13 cellular contexts compared by ENCODE assay signal in genomic region chr2:61530365-61531148, GRCh38. TPM values are rescaled to one million over a fixed set of nuclear protein-coding genes. Genes with fewer than 3 reads are reported as not detected.
DNase-seq lines count a peak whose midpoint lies in the region; ATAC-seq and TF ChIP-seq lines count a peak whose summit lies in the region.
"Had no signal": no experiment of that assay in that cellular context is flagged by ENCODE, and none has a peak within 500 bp of the region (broad histone marks: within the 10 kb centered on the region; RNA-seq: fewer than 3 reads in every experiment).

No MANE protein-coding gene starts in this region.

- H3K36me3 Mint-ChIP-seq in stimulated activated naive CD8-positive, alpha-beta T cell treated with anti-CD3 and anti-CD28 coated beads, Interleukin-15, Interleukin-2, amounts not matched to agents 100 ng/mL and 50 ng/mL, for 24 hours (ENCODE audit: low read depth) = peaks cover 66% of the 10 kb centered on the region
- no peaks in the 10 kb centered on the region for H3K36me3 Mint-ChIP-seq in immature natural killer cell

- H3K27ac Mint-ChIP-seq in stimulated activated naive CD8-positive, alpha-beta T cell treated with anti-CD3 and anti-CD28 coated beads, Interleukin-15, Interleukin-2, amounts not matched to agents 100 ng/mL and 50 ng/mL, for 24 hours = peak overlapping the region; percentile 45
- H3K27ac Mint-ChIP-seq in stimulated activated naive CD8-positive, alpha-beta T cell treated with anti-CD3 and anti-CD28 coated beads, Interleukin-15, amount 100 ng/mL, for 72 hours = peak overlapping the region in 1 of 2 donors; percentile 46
- peak overlapping the region; percentile 1 to 78 (median 54) for H3K27ac Mint-ChIP-seq in immature natural killer cell

- no peak overlapping the region for H3K4me3 Mint-ChIP-seq in stimulated activated naive CD8-positive, alpha-beta T cell treated with anti-CD3 and anti-CD28 coated beads, Interleukin-15, Interleukin-2, amounts not matched to agents 100 ng/mL and 50 ng/mL, for 24 hours
- H3K4me3 Mint-ChIP-seq in stimulated activated naive CD8-positive, alpha-beta T cell treated with anti-CD3 and anti-CD28 coated beads, Interleukin-15, amount 100 ng/mL, for 72 hours = no peak overlapping the region
- H3K4me3 Mint-ChIP-seq in immature natural killer cell = peak overlapping the region in 1 of 5 donors; percentile 29

- H3K27me3 Mint-ChIP-seq in stimulated activated naive CD8-positive, alpha-beta T cell treated with anti-CD3 and anti-CD28 coated beads, Interleukin-15, Interleukin-2, amounts not matched to agents 100 ng/mL and 50 ng/mL, for 24 hours = no peaks in the 10 kb centered on the region
- no peaks in the 10 kb centered on the region for H3K27me3 Mint-ChIP-seq in stimulated activated naive CD8-positive, alpha-beta T cell treated with anti-CD3 and anti-CD28 coated beads, Interleukin-15, amount 100 ng/mL, for 72 hours
- H3K27me3 Mint-ChIP-seq in immature natural killer cell (ENCODE audit: low read depth in 3 of 3) = peaks cover 0 to 1% (median 0%) of the 10 kb centered on the region in 3 donors

- H3K9me3 Mint-ChIP-seq in stimulated activated naive CD8-positive, alpha-beta T cell treated with anti-CD3 and anti-CD28 coated beads, Interleukin-15, Interleukin-2, amounts not matched to agents 100 ng/mL and 50 ng/mL, for 24 hours = no peaks in the 10 kb centered on the region
- no peaks in the 10 kb centered on the region for H3K9me3 Mint-ChIP-seq in stimulated activated naive CD8-positive, alpha-beta T cell treated with anti-CD3 and anti-CD28 coated beads, Interleukin-15, amount 100 ng/mL, for 72 hours
- H3K9me3 Mint-ChIP-seq in immature natural killer cell = no peaks in the 10 kb centered on the region

- no peak for ATAC-seq in stimulated activated naive CD8-positive, alpha-beta T cell treated with anti-CD3 and anti-CD28 coated beads, Interleukin-15, amount 100 ng/mL, for 72 hours
- ATAC-seq in SK-N-SH treated with all-trans-retinoic acid at 6 μM for 48 hours (peak; percentile 28; the same call in 2 of the 3 replicates), HG02588 (IDR thresholded peaks at IDR 0.05; ENCODE audit: unreplicated experiment) (no peak), HG03442 (IDR thresholded peaks at IDR 0.05; ENCODE audit: unreplicated experiment) (no peak)

- DNase-seq in stimulated activated naive CD8-positive, alpha-beta T cell treated with anti-CD3 and anti-CD28 coated beads, Interleukin-15, amount 100 ng/mL, for 72 hours = no peak
- DNase-seq in immature natural killer cell (no peak), ecto neural progenitor cell (ENCODE audit: low spot score) (no peak), amniotic stem cell (lab: John Stamatoyannopoulos, UW) (no peak)
- DNase-seq: EL; midbrain; NCI-H146; NCI-H524; stimulated activated CD4-positive, alpha-beta T cell treated with anti-CD3 and anti-CD28 coated beads, Interleukin-4, amount 100 ng/mL, for 1 hour had no signal

- H3K4me1 Mint-ChIP-seq in stimulated activated naive CD8-positive, alpha-beta T cell treated with anti-CD3 and anti-CD28 coated beads, Interleukin-15, Interleukin-2, amounts not matched to agents 100 ng/mL and 50 ng/mL, for 24 hours (ENCODE audit: low read depth) = peaks cover 78% of the 10 kb centered on the region
- peaks cover 57% of the 10 kb centered on the region for H3K4me1 Mint-ChIP-seq in stimulated activated naive CD8-positive, alpha-beta T cell treated with anti-CD3 and anti-CD28 coated beads, Interleukin-15, amount 100 ng/mL, for 72 hours
- peaks cover 52 to 85% of the 10 kb centered on the region in 2 donors for H3K4me1 Mint-ChIP-seq in immature natural killer cell

TF ChIP-seq in SK-N-SH treated with all-trans-retinoic acid at 6 μM for 48 hours, 23 proteins besides CTCF, POLR2A, EP300 and RAD21:
- TF ChIP-seq TCF4 (CRISPR knock-in tag; IDR thresholded peaks at IDR 0.05; ENCODE audit: borderline replicate concordance) = no peak
- no peak for TF ChIP-seq CREB5 (CRISPR knock-in tag; IDR thresholded peaks at IDR 0.05; ENCODE audit: low read depth)
- no peak for TF ChIP-seq ARNTL (CRISPR knock-in tag; IDR thresholded peaks at IDR 0.05; ENCODE audit: borderline replicate concordance, low read depth)
- TF ChIP-seq BACH2 (CRISPR knock-in tag; IDR thresholded peaks at IDR 0.05; ENCODE audit: borderline replicate concordance) = no peak
- no peak for TF ChIP-seq ZNF70 (CRISPR knock-in tag; IDR thresholded peaks at IDR 0.05)
- TF ChIP-seq SNAI2 (CRISPR knock-in tag; IDR thresholded peaks at IDR 0.05) = no peak
- TF ChIP-seq ZFP30 (CRISPR knock-in tag; IDR thresholded peaks at IDR 0.05) = no peak
- TF ChIP-seq RARB (CRISPR knock-in tag; IDR thresholded peaks at IDR 0.05) = no peak
- no peak for TF ChIP-seq ZNF8 (CRISPR knock-in tag; IDR thresholded peaks at IDR 0.05)

RNA-seq across cellular contexts. Expression of gene XPO1, which starts 7.6 kb away (rescaled TPM):
- 10 to 100 TPM; 19.7 to 44.4 (median 19.9) TPM for polyA plus RNA-seq in immature natural killer cell

RNA-seq across cellular contexts. Expression of gene USP34, which starts 59.7 kb away (rescaled TPM):
- 10 to 100 TPM in 2 of 3 donors, 1 to 10 TPM in 1; 9.0 to 37.3 (median 16.3) TPM for polyA plus RNA-seq in immature natural killer cell
